Comparison of ENCODE assay signal across 21 cellular contexts in the genomic region with DNA sequence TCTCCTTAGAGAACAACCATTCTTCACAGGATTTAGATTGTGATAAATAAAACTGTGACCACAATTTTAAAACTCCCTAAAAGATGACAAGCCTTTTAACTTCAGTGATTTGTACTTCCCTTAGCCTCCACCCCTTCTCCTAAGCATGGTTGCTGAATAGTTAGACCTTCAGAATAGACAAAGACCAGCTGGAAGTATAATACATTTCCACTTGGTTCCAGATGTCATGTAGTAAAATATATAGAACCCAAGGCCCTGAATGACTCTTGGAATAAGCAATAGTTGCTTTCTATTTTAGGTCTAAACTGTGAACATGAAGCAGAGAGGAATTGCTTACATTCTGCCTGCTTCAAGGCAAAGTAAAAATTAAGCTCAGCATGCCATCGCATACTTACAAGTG.
"Had no signal": no experiment of that assay in that cellular context is flagged by ENCODE, and none has a peak within 500 bp of the region (broad histone marks: within the 10 kb centered on the region; RNA-seq: fewer than 3 reads in every experiment).

No MANE protein-coding gene starts in this region.

- H3K9ac ChIP-seq: parathyroid adenoma had no signal

- ATAC-seq: esophagus mucosa; left lung; natural killer cell; sciatic nerve; stimulated activated effector memory CD8-positive, alpha-beta T cell treated with anti-CD3 and anti-CD28 coated beads, Interleukin-12 subunit alpha, Interleukin-12 subunit beta, amount 100 ng/mL, for 72 hours had no signal

- DNase-seq: colonic mucosa; effector CD8-positive, alpha-beta T cell; endodermal cell; foreskin melanocyte; left lung; mesendoderm; midbrain; natural killer cell; stimulated activated CD4-positive, alpha-beta T cell treated with anti-CD3 and anti-CD28 coated beads, Interleukin-2, amount 100 ng/mL, for 24 hours; stimulated activated CD4-positive, alpha-beta T cell treated with anti-CD3 and anti-CD28 coated beads, Interleukin-4, amount 100 ng/mL, for 24 hours; stimulated activated naive CD4-positive, alpha-beta T cell treated with Interleukin-2 at 50 U/mL for 16 hours; stomach; thyroid gland; upper lobe of left lung had no signal

- H3K9me3 ChIP-seq: colonic mucosa, left lung, neutrophil, right atrium auricular region, stomach, thyroid gland, upper lobe of left lung had no signal

- H3K27ac ChIP-seq: colonic mucosa, epithelial cell of prostate, left lung, neutrophil, parathyroid adenoma, right atrium auricular region, stomach, thyroid gland, upper lobe of left lung had no signal

- H3K27me3 ChIP-seq: colonic mucosa, left lung, neutrophil, right atrium auricular region, stomach, thyroid gland, upper lobe of left lung had no signal

- H3K36me3 ChIP-seq: colonic mucosa, left lung, neutrophil, right atrium auricular region, stomach, thyroid gland, upper lobe of left lung had no signal

- H3K4me1 ChIP-seq: colonic mucosa, parathyroid adenoma, thyroid gland had no signal

- H3K4me3 ChIP-seq: colonic mucosa, left lung, right atrium auricular region, stomach, thyroid gland, upper lobe of left lung had no signal
